8 cellular contexts compared by ENCODE assay signal in the genomic region with DNA sequence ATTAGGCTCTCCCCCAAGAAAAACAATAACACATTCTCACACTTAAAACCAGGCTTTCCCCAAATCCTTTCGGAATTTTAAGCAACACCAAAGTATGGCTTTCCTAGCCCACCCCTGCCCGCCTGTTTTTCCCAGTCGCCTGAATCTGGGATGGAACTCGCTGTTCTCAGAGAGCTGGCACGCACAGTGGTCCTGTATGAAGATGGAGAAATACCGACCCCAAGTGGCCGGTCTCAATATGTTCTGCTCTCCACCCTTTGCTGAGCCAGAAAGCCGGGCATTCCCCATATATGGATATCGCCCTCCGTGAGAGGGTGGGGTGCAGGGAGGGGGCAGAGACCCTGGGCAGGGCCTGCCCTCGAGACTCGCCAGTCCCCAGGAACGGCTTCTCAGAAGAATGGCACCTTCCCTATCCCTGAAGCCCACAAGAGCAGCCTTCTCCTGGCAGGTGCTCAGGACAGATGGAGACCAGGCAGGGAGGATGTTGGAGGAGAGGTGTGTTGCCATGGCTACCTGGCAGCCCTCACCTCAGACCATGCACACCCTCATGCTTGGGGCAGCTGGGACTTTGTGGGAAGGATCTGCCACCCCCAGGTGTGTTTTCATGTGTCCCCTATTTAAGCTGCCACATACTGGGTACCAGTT. TPM values are rescaled to one million over a fixed set of nuclear protein-coding genes. Genes with fewer than 3 reads are reported as not detected.
DNase-seq lines count a peak whose midpoint lies in the region; ATAC-seq and TF ChIP-seq lines count a peak whose summit lies in the region.

No MANE protein-coding gene starts in this region.

- H3K27me3 Mint-ChIP-seq in activated T-cell treated with anti-CD3 and anti-CD28 coated beads, Interleukin-2, amount 50 U/mL, for 4 hours (ENCODE audit: low read depth), result no peaks in the 10 kb centered on the region
- H3K27me3 Mint-ChIP-seq in osteocyte (ENCODE audit: unreplicated experiment), result no peaks in the 10 kb centered on the region
- no peaks in the 10 kb centered on the region for H3K27me3 Mint-ChIP-seq in CD4-positive, alpha-beta memory T cell

- H3K27ac Mint-ChIP-seq in osteocyte (ENCODE audit: unreplicated experiment), result peak overlapping the region; percentile 40
- H3K27ac Mint-ChIP-seq in CD4-positive, alpha-beta memory T cell, result peak overlapping the region in 1 of 7 donors; percentile 48

- peak; percentile 72 for TF ChIP-seq CTCF in osteocyte (IDR thresholded peaks at IDR 0.05)

- H3K4me1 Mint-ChIP-seq in activated T-cell treated with anti-CD3 and anti-CD28 coated beads, Interleukin-2, amount 50 U/mL, for 4 hours (ENCODE audit: low read depth), result peaks cover 8% of the 10 kb centered on the region
- H3K4me1 Mint-ChIP-seq in osteocyte (ENCODE audit: unreplicated experiment), result peaks cover 12% of the 10 kb centered on the region
- H3K4me1 Mint-ChIP-seq in CD4-positive, alpha-beta memory T cell, result peaks cover 5 to 18% (median 11%) of the 10 kb centered on the region in 4 donors

- no peaks in the 10 kb centered on the region for H3K9me3 ChIP-seq in CD4-positive, alpha-beta memory T cell (ENCODE audit: control insufficient read depth in 1 of 2, low read length in 2 of 2)

- POLR2A ChIA-PET in CD4-positive, alpha-beta memory T cell (lab: Charles Lee; ENCODE audit: partially characterized antibody), result interaction anchor here (0.6 kb wide), 1 partner anchor 37 kb away, joined by 3 read pairs; no protein-coding TSS in a partner anchor

- no peaks in the 10 kb centered on the region for H3K9me3 Mint-ChIP-seq in activated T-cell treated with anti-CD3 and anti-CD28 coated beads, Interleukin-2, amount 50 U/mL, for 4 hours
- H3K9me3 Mint-ChIP-seq in osteocyte (ENCODE audit: unreplicated experiment), result no peaks in the 10 kb centered on the region
- no peaks in the 10 kb centered on the region for H3K9me3 Mint-ChIP-seq in CD4-positive, alpha-beta memory T cell

- H3K36me3 Mint-ChIP-seq in activated T-cell treated with anti-CD3 and anti-CD28 coated beads, Interleukin-2, amount 50 U/mL, for 4 hours (ENCODE audit: insufficient read depth), result no peaks in the 10 kb centered on the region
- no peaks in the 10 kb centered on the region for H3K36me3 Mint-ChIP-seq in osteocyte (ENCODE audit: unreplicated experiment)
- H3K36me3 Mint-ChIP-seq in CD4-positive, alpha-beta memory T cell, result no peaks in the 10 kb centered on the region

- CTCF ChIA-PET in CD4-positive, alpha-beta memory T cell (lab: Charles Lee; ENCODE audit: partially characterized antibody), result interaction anchor here (1.0 to 1.3 kb wide), 3 partner anchors 14 to 224 kb away, joined by 3 to 4 read pairs (median 4); no protein-coding TSS in a partner anchor

- no peak overlapping the region for H3K4me3 Mint-ChIP-seq in activated T-cell treated with anti-CD3 and anti-CD28 coated beads, Interleukin-2, amount 50 U/mL, for 4 hours
- no peak overlapping the region for H3K4me3 Mint-ChIP-seq in osteocyte (ENCODE audit: unreplicated experiment)
- no peak overlapping the region for H3K4me3 Mint-ChIP-seq in CD4-positive, alpha-beta memory T cell

- ATAC-seq in activated T-cell treated with anti-CD3 and anti-CD28 coated beads, Interleukin-2, amount 50 U/mL, for 4 hours, result no peak

- intact Hi-C loops in CD4-positive, alpha-beta memory T cell (cut with micrococcal nuclease), result no loop called here

- peaks cover 9% of the 10 kb centered on the region for H3K4me1 ChIP-seq in CD4-positive, alpha-beta memory T cell (ENCODE audit: insufficient read depth, low read length)

- no peak overlapping the region for H3K27ac ChIP-seq in CD4-positive, alpha-beta memory T cell (ENCODE audit: low read depth, low read length)

- no peaks in the 10 kb centered on the region for H3K36me3 ChIP-seq in CD4-positive, alpha-beta memory T cell (ENCODE audit: insufficient read depth, low read length)

- peak; percentile 23 for DNase-seq in activated T-cell treated with anti-CD3 and anti-CD28 coated beads, Interleukin-2, amount 50 U/mL, for 4 hours
- no peak for DNase-seq in activated T-cell treated with anti-CD3 and anti-CD28 coated beads for 4 hours
- DNase-seq in NCI-H2107 treated with DMSO at 0.1 percent for 48 hours (lab: John Stamatoyannopoulos, UW; ENCODE audit: unreplicated experiment), result peak; percentile 25
- peak; percentile 65 for DNase-seq in activated CD8-positive, alpha-beta memory T cell treated with anti-CD3 and anti-CD28 coated beads, Interleukin-2, amount 50 U/mL, for 48 hours
- peak; percentile 59 for DNase-seq in glomerular visceral epithelial cell (ENCODE audit: extremely low spot score)
- DNase-seq in osteocyte (ENCODE audit: extremely low spot score, unreplicated experiment), result no peak
- no peak for DNase-seq in CD4-positive, alpha-beta memory T cell
- no peak for DNase-seq in NCI-H1436 (lab: John Stamatoyannopoulos, UW)

- H3K4me3 ChIP-seq in CD4-positive, alpha-beta memory T cell (ENCODE audit: low read length in 2 of 2), result no peak overlapping the region

- no peaks in the 10 kb centered on the region for H3K27me3 ChIP-seq in CD4-positive, alpha-beta memory T cell (ENCODE audit: insufficient read depth, low read length)

RNA-seq across cellular contexts. Expression of a gene that starts 3.4 kb away (rescaled TPM):
- total RNA-seq in activated T-cell treated with anti-CD3 and anti-CD28 coated beads, Interleukin-2, amount 50 U/mL, for 4 hours, result under 1 TPM in 1 of 3 donors, not detected in 2; 0.11 TPM
- not detected in 2 replicates for total RNA-seq in osteocyte
- under 1 TPM in 1 of 2 experiments, not detected in 1; 0.19 TPM for total RNA-seq in CD4-positive, alpha-beta memory T cell
- under 1 TPM in 1 of 2 donors, not detected in 1; 0.17 TPM for polyA plus RNA-seq in CD4-positive, alpha-beta memory T cell

RNA-seq across cellular contexts. Expression of a gene that starts 37.9 kb away (rescaled TPM):
- 1 to 10 TPM in 2 of 3 donors, under 1 TPM in 1; 0.86 to 1.8 (median 1.4) TPM for total RNA-seq in activated T-cell treated with anti-CD3 and anti-CD28 coated beads, Interleukin-2, amount 50 U/mL, for 4 hours
- total RNA-seq in osteocyte, result 0.94 TPM in 1 of 2 replicates, not detected in the other
- 1 to 10 TPM; 2.4 to 2.8 TPM for total RNA-seq in CD4-positive, alpha-beta memory T cell
- polyA plus RNA-seq in CD4-positive, alpha-beta memory T cell, result 10 to 100 TPM; 15.9 to 18.1 TPM

Comparison
In these comparisons a context has a peak if more than half of its experiments do, and no peak if none do; other contexts are left out.
1. DNase-seq: peak in activated T-cell treated with anti-CD3 and anti-CD28 coated beads, Interleukin-2, amount 50 U/mL, for 4 hours (single experiment), NCI-H2107 treated with DMSO at 0.1 percent for 48 hours (single experiment), activated CD8-positive, alpha-beta memory T cell treated with anti-CD3 and anti-CD28 coated beads, Interleukin-2, amount 50 U/mL, for 48 hours (single experiment) and glomerular visceral epithelial cell (single experiment); none in activated T-cell treated with anti-CD3 and anti-CD28 coated beads for 4 hours (single experiment), osteocyte (single experiment), CD4-positive, alpha-beta memory T cell (0 of 5) and NCI-H1436 (single experiment).